In genomic region chr6:28399370-28400121, GRCh38 we compare ENCODE assay signal across 1 cellular context.
A peak's percentile ranks its signal among the peaks of the same experiment; 100 is the strongest.
TF ChIP-seq lines count a peak whose summit lies in the region.

ZSCAN12 (minus strand) TSS chr6:28399747; CDS start chr6:28398405, 1,342 bp downstream.

TF ChIP-seq in HepG2, 621 proteins besides CTCF, POLR2A, EP300 and RAD21 (continued from another document and continues in another):
- TF ChIP-seq RERE (CRISPR knock-in tag; IDR thresholded peaks at IDR 0.05; ENCODE audit: low read depth) (no peak), ATF4 (CRISPR knock-in tag; IDR thresholded peaks at IDR 0.05) (no peak), HOXA3 (CRISPR knock-in tag; IDR thresholded peaks at IDR 0.05) (peak; percentile 96), PLRG1 (conservative IDR thresholded peaks at IDR 0.05) (no peak), ATF5 (CRISPR knock-in tag; IDR thresholded peaks at IDR 0.05; ENCODE audit: low read depth) (peak; percentile 56; the same call in 1 of the 2 replicates), ZNF260 (CRISPR knock-in tag; IDR thresholded peaks at IDR 0.05; ENCODE audit: borderline replicate concordance, low read depth) (no peak), HMG20A (CRISPR knock-in tag; IDR thresholded peaks at IDR 0.05; ENCODE audit: borderline replicate concordance) (0 out of 2 replicates have a peak, but pooled peaks have one; percentile 33), SP140L (CRISPR knock-in tag; IDR thresholded peaks at IDR 0.05; ENCODE audit: borderline replicate concordance) (peak; percentile 48), NFRKB (IDR thresholded peaks at IDR 0.05) (no peak), FIP1L1 (IDR thresholded peaks at IDR 0.05; ENCODE audit: borderline replicate concordance, insufficient read depth, low read depth, low read length) (peak; percentile 72; the same call in 1 of the 2 replicates), POGZ (CRISPR knock-in tag; IDR thresholded peaks at IDR 0.05) (peak; percentile 100), ZFX (CRISPR knock-in tag; IDR thresholded peaks at IDR 0.05; ENCODE audit: low read depth) (peak; percentile 99), U2AF1 (optimal IDR thresholded peaks at IDR 0.05; ENCODE audit: low read depth, low read length) (peak; percentile 100), ZNF644 (CRISPR knock-in tag; IDR thresholded peaks at IDR 0.05; ENCODE audit: low read depth) (peak; percentile 91), HBP1 (CRISPR knock-in tag; IDR thresholded peaks at IDR 0.05; ENCODE audit: low read depth) (peak; percentile 94), PHB2 (IDR thresholded peaks at IDR 0.05; ENCODE audit: partially characterized antibody) (no peak), RELA (CRISPR knock-in tag; IDR thresholded peaks at IDR 0.05) (peak; percentile 82; the same call in 1 of the 2 replicates), ZNF281 (CRISPR knock-in tag; IDR thresholded peaks at IDR 0.05; ENCODE audit: borderline replicate concordance) (0 out of 2 replicates have a peak, but pooled peaks have one; percentile 23), MED8 (CRISPR knock-in tag; IDR thresholded peaks at IDR 0.05; ENCODE audit: insufficient replicate concordance) (peak; percentile 88), TRIM24 (CRISPR knock-in tag; IDR thresholded peaks at IDR 0.05) (0 out of 2 replicates have a peak, but pooled peaks have one; percentile 63), KAT8 (CRISPR knock-in tag; IDR thresholded peaks at IDR 0.05) (peak; percentile 100), ZUFSP (CRISPR knock-in tag; IDR thresholded peaks at IDR 0.05; ENCODE audit: borderline replicate concordance) (no peak), FOXO4 (CRISPR knock-in tag; conservative IDR thresholded peaks at IDR 0.05) (0 out of 2 replicates have a peak, but pooled peaks have one; percentile 58), ZNF460 (CRISPR knock-in tag; IDR thresholded peaks at IDR 0.05; ENCODE audit: borderline replicate concordance) (peak; percentile 39; the same call in 1 of the 2 replicates), ZNF234 (CRISPR knock-in tag; conservative IDR thresholded peaks at IDR 0.05) (no peak), ZNF678 (CRISPR knock-in tag; IDR thresholded peaks at IDR 0.05) (peak; percentile 71; the same call in 1 of the 2 replicates), ZNF432 (CRISPR knock-in tag; IDR thresholded peaks at IDR 0.05; ENCODE audit: borderline replicate concordance) (no peak), NFATC3 (CRISPR knock-in tag; IDR thresholded peaks at IDR 0.05) (peak; percentile 53; the same call in 1 of the 2 replicates), SSRP1 (CRISPR knock-in tag; IDR thresholded peaks at IDR 0.05) (peak; percentile 71; the same call in 1 of the 2 replicates), ZNF687 (CRISPR knock-in tag; IDR thresholded peaks at IDR 0.05) (peak; percentile 94), ZNF562 (CRISPR knock-in tag; IDR thresholded peaks at IDR 0.05; ENCODE audit: borderline replicate concordance) (no peak), SRSF9 (IDR thresholded peaks at IDR 0.05; ENCODE audit: borderline replicate concordance, insufficient read depth, low read depth, low read length, poor library complexity, severe bottlenecking) (no peak), ZNF280B (CRISPR knock-in tag; IDR thresholded peaks at IDR 0.05; ENCODE audit: borderline replicate concordance) (peak; percentile 85; the same call in 1 of the 2 replicates), NFKBIZ (CRISPR knock-in tag; IDR thresholded peaks at IDR 0.05) (0 out of 2 replicates have a peak, but pooled peaks have one; percentile 80), HIVEP1 (CRISPR knock-in tag; IDR thresholded peaks at IDR 0.05) (peak; percentile 96), CEBPB (IDR thresholded peaks at IDR 0.05; ENCODE audit: borderline replicate concordance, low read depth, low read length) (no peak), MXI1 (IDR thresholded peaks at IDR 0.05; ENCODE audit: borderline replicate concordance, low read depth, low read length) (no peak), RXRB (CRISPR knock-in tag; IDR thresholded peaks at IDR 0.05; ENCODE audit: borderline replicate concordance) (peak; percentile 82; the same call in 1 of the 2 replicates), ZNF3 (CRISPR knock-in tag; IDR thresholded peaks at IDR 0.05) (no peak), SRF (IDR thresholded peaks at IDR 0.05; ENCODE audit: low read depth, low read length) (no peak)
